In genomic region chrX:122184791-122185190, GRCh38 we compare ENCODE assay signal across 8 cellular contexts.
"Had no signal": no experiment of that assay in that cellular context is flagged by ENCODE, and none has a peak within 500 bp of the region (broad histone marks: within the 10 kb centered on the region; RNA-seq: fewer than 3 reads in every experiment).

No MANE protein-coding gene starts in this region.

- H3K27ac ChIP-seq: HL-60, KMS-11 had no signal

- FAIRE-seq: HepG2, HTR-8/SVneo, K562 had no signal

- H3K4me2 ChIP-seq: KMS-11 had no signal

- H3K4me3 ChIP-seq: K562 had no signal

- ATAC-seq: HepG2, K562 had no signal

- DNase-seq: IMR-90, KBM-7, KG1 had no signal
